In the genomic region with DNA sequence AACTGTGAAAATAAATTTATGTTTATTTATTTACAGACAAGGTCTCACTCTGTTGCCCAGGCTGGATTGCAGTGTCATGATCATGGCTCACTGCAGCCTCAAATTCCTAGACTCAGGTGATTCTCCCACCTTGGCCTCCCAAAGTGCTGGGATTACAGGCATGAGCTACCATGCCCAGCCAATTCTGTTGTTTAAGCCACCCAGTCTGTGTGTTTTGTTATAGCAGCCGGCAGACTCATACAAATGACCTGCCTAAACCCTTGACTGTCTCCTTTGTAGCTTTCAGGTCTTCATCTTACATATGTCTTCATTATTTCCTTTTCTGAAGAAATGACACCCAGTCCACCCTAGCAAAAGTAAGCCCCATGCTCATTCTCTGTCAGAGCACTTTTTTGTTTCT, we compare ENCODE assay signal across 8 cellular contexts.
"Had no signal": no experiment of that assay in that cellular context is flagged by ENCODE, and none has a peak within 500 bp of the region (broad histone marks: within the 10 kb centered on the region; RNA-seq: fewer than 3 reads in every experiment).

No MANE protein-coding gene starts in this region.

- H3K4me3 Mint-ChIP-seq: HFFc6, IgD-negative memory B cell had no signal

- H3K36me3 ChIP-seq: HAP-1 had no signal

- H3K4me3 ChIP-seq: GM23248, HAP-1 had no signal

- ATAC-seq: HCT116 had no signal

- H3K27ac ChIP-seq: GM23248, HL-60 had no signal

- H3K9me3 ChIP-seq: HAP-1 had no signal

- H3K27me3 Mint-ChIP-seq: IgD-negative memory B cell had no signal

- H3K9me3 Mint-ChIP-seq: HFFc6, IgD-negative memory B cell had no signal

- H3K36me3 Mint-ChIP-seq: IgD-negative memory B cell had no signal

- H3K4me1 Mint-ChIP-seq: IgD-negative memory B cell had no signal

- H3K27ac Mint-ChIP-seq: HFFc6, IgD-negative memory B cell had no signal

- H3K4me1 ChIP-seq: HAP-1 had no signal

- DNase-seq: GM23248, GOT3, H7, HFFc6 had no signal

- H3K9ac ChIP-seq: GM23248 had no signal
